In genomic region chr4:186829740-186830449, GRCh38 we compare ENCODE assay signal across 1 cellular context.
TF ChIP-seq lines count a peak whose summit lies in the region.

No MANE protein-coding gene starts in this region.

TF ChIP-seq in K562, 482 proteins besides CTCF, POLR2A, EP300 and RAD21 (continued from another document and continues in another):
- TF ChIP-seq, protein P1, sequence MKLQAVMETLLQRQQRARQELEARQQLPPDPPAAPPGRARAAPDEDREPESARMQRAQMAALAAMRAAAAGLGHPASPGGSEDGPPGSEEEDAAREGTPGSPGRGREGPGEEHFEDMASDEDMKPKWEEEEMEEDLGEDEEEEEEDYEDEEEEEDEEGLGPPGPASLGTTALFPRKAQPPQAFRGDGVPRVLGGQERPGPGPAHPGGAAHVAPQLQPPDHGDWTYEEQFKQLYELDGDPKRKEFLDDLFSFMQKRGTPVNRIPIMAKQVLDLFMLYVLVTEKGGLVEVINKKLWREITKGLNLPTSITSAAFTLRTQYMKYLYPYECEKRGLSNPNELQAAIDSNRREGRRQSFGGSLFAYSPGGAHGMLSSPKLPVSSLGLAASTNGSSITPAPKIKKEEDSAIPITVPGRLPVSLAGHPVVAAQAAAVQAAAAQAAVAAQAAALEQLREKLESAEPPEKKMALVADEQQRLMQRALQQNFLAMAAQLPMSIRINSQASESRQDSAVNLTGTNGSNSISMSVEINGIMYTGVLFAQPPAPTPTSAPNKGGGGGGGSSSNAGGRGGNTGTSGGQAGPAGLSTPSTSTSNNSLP (IDR thresholded peaks at IDR 0.05; ENCODE audit: borderline replicate concordance, low read depth, low read length) = peak; percentile 22; the same call in 1 of the 2 replicates
- TF ChIP-seq NFATC3 (IDR thresholded peaks at IDR 0.05) (no peak), HDAC3 (IDR thresholded peaks at IDR 0.05; ENCODE audit: borderline replicate concordance, partially characterized antibody) (peak; percentile 53), SIN3A (IDR thresholded peaks at IDR 0.05; ENCODE audit: borderline replicate concordance in 2 of 2, control insufficient read depth in 1 of 2, low read depth in 2 of 2, low read length in 2 of 2) (no peak), ZBTB43 (CRISPR knock-in tag; IDR thresholded peaks at IDR 0.05) (no peak), PML (IDR thresholded peaks at IDR 0.05; ENCODE audit: low read length) (no peak), KDM4B (IDR thresholded peaks at IDR 0.05; ENCODE audit: borderline replicate concordance in 2 of 2, low read depth in 1 of 2) (no peak), ZNF384 (IDR thresholded peaks at IDR 0.05; ENCODE audit: low read depth, low read length) (no peak), FOXJ3 (CRISPR knock-in tag; IDR thresholded peaks at IDR 0.05) (no peak), HES1 (IDR thresholded peaks at IDR 0.05; ENCODE audit: low read depth) (no peak), NCOA1 (IDR thresholded peaks at IDR 0.05; ENCODE audit: low read depth) (no peak), NCOA6 (IDR thresholded peaks at IDR 0.05) (no peak), RBM14 (IDR thresholded peaks at IDR 0.05; ENCODE audit: borderline replicate concordance, insufficient read depth, low read depth, low read length) (no peak), MXI1 (IDR thresholded peaks at IDR 0.05; ENCODE audit: low read depth, low read length) (no peak), MAFG (tag; conservative IDR thresholded peaks at IDR 0.05) (peak; percentile 55), SAFB2 (IDR thresholded peaks at IDR 0.05; ENCODE audit: borderline replicate concordance, low read depth, low read length, severe bottlenecking) (no peak), TBP (optimal IDR thresholded peaks at IDR 0.05; ENCODE audit: low read depth, low read length) (no peak), KHSRP (IDR thresholded peaks at IDR 0.05) (no peak), MTA1 (IDR thresholded peaks at IDR 0.05; ENCODE audit: borderline replicate concordance) (no peak), ZNF586 (CRISPR knock-in tag; conservative IDR thresholded peaks at IDR 0.05) (no peak), CEBPB (tag; IDR thresholded peaks at IDR 0.05) (no peak), ZKSCAN3 (CRISPR knock-in tag; IDR thresholded peaks at IDR 0.05) (no peak), HINFP (tag; conservative IDR thresholded peaks at IDR 0.05; ENCODE audit: low read depth) (no peak), GATAD2A (IDR thresholded peaks at IDR 0.05) (no peak), EHMT2 (IDR thresholded peaks at IDR 0.05) (no peak), E2F6 (IDR thresholded peaks at IDR 0.05; ENCODE audit: borderline replicate concordance in 1 of 2, extremely low read depth in 1 of 2, insufficient read depth in 1 of 2, insufficient read length in 1 of 2, low read depth in 1 of 2, low read length in 1 of 2, poor library complexity in 1 of 2, severe bottlenecking in 1 of 2) (no peak), TCFL5 (CRISPR knock-in tag; conservative IDR thresholded peaks at IDR 0.05) (no peak), ZNF699 (CRISPR knock-in tag; IDR thresholded peaks at IDR 0.05; ENCODE audit: insufficient replicate concordance) (no peak), KDM5B (IDR thresholded peaks at IDR 0.05; ENCODE audit: insufficient replicate concordance, low read depth, low read length) (no peak), RFX7 (CRISPR knock-in tag; IDR thresholded peaks at IDR 0.05) (no peak), MLLT1 (IDR thresholded peaks at IDR 0.05) (no peak), STAT5B (CRISPR knock-in tag; IDR thresholded peaks at IDR 0.05) (no peak), ATF4 (CRISPR knock-in tag; IDR thresholded peaks at IDR 0.05) (peak; percentile 37; the same call in 1 of the 2 replicates), PCBP1 (IDR thresholded peaks at IDR 0.05; ENCODE audit: low read depth, low read length, poor library complexity, severe bottlenecking) (no peak), ZNF695 (CRISPR knock-in tag; IDR thresholded peaks at IDR 0.05) (no peak), PHTF2 (CRISPR knock-in tag; IDR thresholded peaks at IDR 0.05) (no peak), CCAR2 (IDR thresholded peaks at IDR 0.05; ENCODE audit: low read depth, low read length) (no peak), ILF3 (IDR thresholded peaks at IDR 0.05; ENCODE audit: borderline replicate concordance) (no peak), SAFB (IDR thresholded peaks at IDR 0.05; ENCODE audit: borderline replicate concordance, low read depth, low read length) (no peak), TEAD2 (tag; IDR thresholded peaks at IDR 0.05) (no peak), PHB2 (IDR thresholded peaks at IDR 0.05; ENCODE audit: low read depth) (no peak), POLR2G (IDR thresholded peaks at IDR 0.05; ENCODE audit: low read depth, low read length) (no peak), NFIC (IDR thresholded peaks at IDR 0.05) (no peak), ZNF766 (CRISPR knock-in tag; conservative IDR thresholded peaks at IDR 0.05) (peak; percentile 86), STAT5A (IDR thresholded peaks at IDR 0.05; ENCODE audit: borderline replicate concordance, low read length) (no peak), POLR2AphosphoS5 (IDR thresholded peaks at IDR 0.05; ENCODE audit: control insufficient read depth, insufficient read depth, low read depth, low read length) (no peak), ZBTB7A (IDR thresholded peaks at IDR 0.05; ENCODE audit: borderline replicate concordance, control insufficient read depth, low read depth, low read length) (no peak), ZNF75A (CRISPR knock-in tag; IDR thresholded peaks at IDR 0.05) (no peak), SMAD3 (CRISPR knock-in tag; conservative IDR thresholded peaks at IDR 0.05) (no peak), CC2D1A (IDR thresholded peaks at IDR 0.05) (no peak), BDP1 (IDR thresholded peaks at IDR 0.05; ENCODE audit: insufficient read depth, insufficient read length) (no peak), HEY1 (CRISPR knock-in tag; IDR thresholded peaks at IDR 0.05; ENCODE audit: borderline replicate concordance) (no peak), CTBP1 (IDR thresholded peaks at IDR 0.05; ENCODE audit: borderline replicate concordance) (peak; percentile 18; the same call in 1 of the 2 replicates), KDM1A (IDR thresholded peaks at IDR 0.05) (peak; percentile 15 to 30; a peak in 2 of 4 replicates), NCOA2 (IDR thresholded peaks at IDR 0.05; ENCODE audit: partially characterized antibody in 2 of 2) (no peak), BRD4 (IDR thresholded peaks at IDR 0.05) (no peak), MEF2A (IDR thresholded peaks at IDR 0.05; ENCODE audit: control insufficient read depth, low read depth, low read length) (0 out of 2 replicates have a peak, but pooled peaks have one; percentile 53), ZBTB34 (CRISPR knock-in tag; IDR thresholded peaks at IDR 0.05) (no peak), ZEB2 (IDR thresholded peaks at IDR 0.05) (0 out of 2 replicates have a peak, but pooled peaks have one; percentile 20), KLF1 (tag; IDR thresholded peaks at IDR 0.05) (no peak), CBFA2T3 (IDR thresholded peaks at IDR 0.05) (peak; percentile 51), VEZF1 (CRISPR knock-in tag; IDR thresholded peaks at IDR 0.05) (no peak), NFYB (IDR thresholded peaks at IDR 0.05; ENCODE audit: extremely low read depth, insufficient read length) (no peak), PRMT5 (CRISPR knock-in tag; IDR thresholded peaks at IDR 0.05) (no peak)
- TF ChIP-seq, protein P2, sequence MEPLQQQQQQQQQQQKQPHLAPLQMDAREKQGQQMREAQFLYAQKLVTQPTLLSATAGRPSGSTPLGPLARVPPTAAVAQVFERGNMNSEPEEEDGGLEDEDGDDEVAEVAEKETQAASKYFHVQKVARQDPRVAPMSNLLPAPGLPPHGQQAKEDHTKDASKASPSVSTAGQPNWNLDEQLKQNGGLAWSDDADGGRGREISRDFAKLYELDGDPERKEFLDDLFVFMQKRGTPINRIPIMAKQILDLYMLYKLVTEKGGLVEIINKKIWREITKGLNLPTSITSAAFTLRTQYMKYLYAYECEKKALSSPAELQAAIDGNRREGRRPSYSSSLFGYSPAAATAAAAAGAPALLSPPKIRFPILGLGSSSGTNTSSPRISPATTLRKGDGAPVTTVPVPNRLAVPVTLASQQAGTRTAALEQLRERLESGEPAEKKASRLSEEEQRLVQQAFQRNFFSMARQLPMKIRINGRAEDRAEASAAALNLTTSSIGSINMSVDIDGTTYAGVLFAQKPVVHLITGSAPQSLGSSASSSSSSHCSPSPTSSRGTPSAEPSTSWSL (CRISPR knock-in tag; IDR thresholded peaks at IDR 0.05; ENCODE audit: borderline replicate concordance) = no peak
- TF ChIP-seq, protein P3, sequence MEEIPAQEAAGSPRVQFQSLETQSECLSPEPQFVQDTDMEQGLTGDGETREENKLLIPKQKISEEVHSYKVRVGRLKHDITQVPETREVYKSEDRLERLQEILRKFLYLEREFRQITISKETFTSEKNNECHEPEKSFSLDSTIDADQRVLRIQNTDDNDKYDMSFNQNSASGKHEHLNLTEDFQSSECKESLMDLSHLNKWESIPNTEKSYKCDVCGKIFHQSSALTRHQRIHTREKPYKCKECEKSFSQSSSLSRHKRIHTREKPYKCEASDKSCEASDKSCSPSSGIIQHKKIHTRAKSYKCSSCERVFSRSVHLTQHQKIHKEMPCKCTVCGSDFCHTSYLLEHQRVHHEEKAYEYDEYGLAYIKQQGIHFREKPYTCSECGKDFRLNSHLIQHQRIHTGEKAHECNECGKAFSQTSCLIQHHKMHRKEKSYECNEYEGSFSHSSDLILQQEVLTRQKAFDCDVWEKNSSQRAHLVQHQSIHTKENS (CRISPR knock-in tag; IDR thresholded peaks at IDR 0.05) = no peak
